Comparison of ENCODE assay signal across 8 cellular contexts in the genomic region with DNA sequence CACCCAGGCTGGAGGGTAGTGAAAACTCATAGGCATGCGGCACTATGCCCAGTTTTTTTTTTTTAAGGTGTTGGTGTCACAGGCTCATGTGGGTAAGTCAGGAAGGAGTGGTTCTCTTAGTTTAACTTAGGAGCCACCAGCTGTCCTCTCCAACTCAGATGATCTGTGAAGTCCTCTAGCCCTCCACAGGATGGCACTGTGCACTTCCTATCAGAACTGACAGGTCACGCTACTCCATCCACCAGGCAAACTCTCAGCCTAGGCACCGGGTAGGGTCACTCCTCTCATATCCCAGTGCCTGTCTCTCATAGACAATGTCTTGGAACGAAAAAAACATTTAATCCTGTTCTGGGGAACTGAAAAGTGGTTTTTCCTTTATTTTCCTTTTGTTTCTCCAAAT. TPM values are rescaled to one million over a fixed set of nuclear protein-coding genes. Genes with fewer than 3 reads are reported as not detected.
A peak's percentile ranks its signal among the peaks of the same experiment; 100 is the strongest.
DNase-seq lines count a peak whose midpoint lies in the region; ATAC-seq, FAIRE-seq and TF ChIP-seq lines count a peak whose summit lies in the region.

No MANE protein-coding gene starts in this region.

- peak; percentile 97 for ATAC-seq in CD4-positive, alpha-beta T cell (ENCODE audit: poor library complexity)
- ATAC-seq in HepG2 (peak; percentile 95), HG03432 (IDR thresholded peaks at IDR 0.05; ENCODE audit: unreplicated experiment) (no peak)

- no peak overlapping the region for H3K27ac Mint-ChIP-seq in CD4-positive, alpha-beta T cell
- no peak overlapping the region for H3K27ac Mint-ChIP-seq in type B pancreatic cell

- H3K4me3 Mint-ChIP-seq in CD4-positive, alpha-beta T cell: no peak overlapping the region
- H3K4me3 Mint-ChIP-seq in type B pancreatic cell: no peak overlapping the region

- TF ChIP-seq EP300 in HepG2 (IDR thresholded peaks at IDR 0.05; ENCODE audit: low read depth in 2 of 2, low read length in 2 of 2) (no peak), HepG2 (CRISPR knock-in tag; IDR thresholded peaks at IDR 0.05; ENCODE audit: borderline replicate concordance) (no peak)

- no peak overlapping the region for H3K27ac ChIP-seq in CD4-positive, alpha-beta T cell (ENCODE audit: low read depth, low read length)
- no peak overlapping the region for H3K27ac ChIP-seq in HEK293 (ENCODE audit: extremely low read depth, low read depth, low read length)
- H3K27ac ChIP-seq in SU-DHL-6 (ENCODE audit: low read depth, low read length): no peak overlapping the region
- H3K27ac ChIP-seq in HepG2 (ENCODE audit: extremely low read length, insufficient read depth, low read length): no peak overlapping the region

- no peaks in the 10 kb centered on the region for H3K27me3 Mint-ChIP-seq in CD4-positive, alpha-beta T cell
- no peaks in the 10 kb centered on the region for H3K27me3 Mint-ChIP-seq in type B pancreatic cell

- TF ChIP-seq RAD21 in HepG2 (CRISPR knock-in tag; IDR thresholded peaks at IDR 0.05): no peak; the same call in 1 of the 2 replicates

- H3K9ac ChIP-seq in SU-DHL-6 (ENCODE audit: low read length) (no peak overlapping the region), HepG2 (ENCODE audit: insufficient read depth, low read depth, low read length) (no peak overlapping the region)

- H3K4me1 Mint-ChIP-seq in CD4-positive, alpha-beta T cell (ENCODE audit: low read depth): peaks cover 38% of the 10 kb centered on the region
- no peaks in the 10 kb centered on the region for H3K4me1 Mint-ChIP-seq in type B pancreatic cell (ENCODE audit: unreplicated experiment)

- peak; percentile 25 to 55 (median 36) for DNase-seq in CD4-positive, alpha-beta T cell
- peak; percentile 47 for DNase-seq in bronchial epithelial cell (ENCODE audit: low read depth)
- DNase-seq in HepG2 (ENCODE audit: low spot score): peak; percentile 50
- no peak for DNase-seq in type B pancreatic cell (ENCODE audit: extremely low spot score, unreplicated experiment)
- no peak for DNase-seq in T1000 (lab: John Stamatoyannopoulos, UW)

- CTCF ChIA-PET in CD4-positive, alpha-beta T cell (lab: Charles Lee): interaction anchor here (0.6 to 3.3 kb wide), 9 partner anchors 8 to 443 kb away, joined by 3 to 30 read pairs (median 5); a partner anchor contains a TSS
- CTCF ChIA-PET in HEK293 (lab: Yijun Ruan, JAX): interaction anchor here (0.6 to 2.1 kb wide), 9 partner anchors 10 to 668 kb away, joined by 3 to 17 read pairs (median 3); a partner anchor contains a TSS
- CTCF ChIA-PET in HepG2 (lab: Yijun Ruan, JAX; ENCODE audit: low intra/inter-chr PET ratio, low total read pairs): interaction anchor here (1.0 to 2.0 kb wide), 2 partner anchors 45 to 116 kb away, joined by 3 to 8 read pairs; no protein-coding TSS in a partner anchor

- H3K4me2 ChIP-seq in SU-DHL-6 (ENCODE audit: low read depth, low read length, poor library complexity, severe bottlenecking) (no peak overlapping the region), HepG2 (ENCODE audit: low read depth, low read length) (no peak overlapping the region)

- in situ Hi-C loops in HepG2 (cut with HindIII; ENCODE audit: extremely low pct_ligation_motif_present, low pct_unique_long_range_greater_than_20kb): loop anchor here (5.0 kb wide), 1 partner anchor 47 kb away; no protein-coding TSS in a partner anchor

- peaks cover 13 to 89% of the 10 kb centered on the region in 2 experiments for H3K36me3 ChIP-seq in HEK293 (ENCODE audit: control insufficient read depth in 2 of 2, insufficient read depth in 1 of 2, low read length in 2 of 2)
- peaks cover 80% of the 10 kb centered on the region for H3K36me3 ChIP-seq in SU-DHL-6 (ENCODE audit: low read length)
- H3K36me3 ChIP-seq in bronchial epithelial cell (ENCODE audit: control insufficient read depth, insufficient read depth, low read length): peaks cover 33% of the 10 kb centered on the region
- H3K36me3 ChIP-seq in HepG2 (replicated peaks in 1 of 2; ENCODE audit: control insufficient read depth in 1 of 2, insufficient read depth in 2 of 2, low read length in 2 of 2): peaks cover 34 to 87% of the 10 kb centered on the region in 2 experiments

- H3K36me3 Mint-ChIP-seq in CD4-positive, alpha-beta T cell (ENCODE audit: low read depth): peaks cover 89% of the 10 kb centered on the region
- peaks cover 28% of the 10 kb centered on the region for H3K36me3 Mint-ChIP-seq in type B pancreatic cell

- no TSS peak for BruUV-seq in HepG2 (replicated peaks; lab: Mats Ljungman, UMichigan)

- no peaks in the 10 kb centered on the region for H3K9me3 ChIP-seq in CD4-positive, alpha-beta T cell (ENCODE audit: control insufficient read depth, low read length)
- H3K9me3 ChIP-seq in HEK293 (ENCODE audit: control insufficient read depth, insufficient read depth, low read depth, low read length): no peaks in the 10 kb centered on the region
- H3K9me3 ChIP-seq in SU-DHL-6 (ENCODE audit: insufficient read depth, low read length): no peaks in the 10 kb centered on the region
- H3K9me3 ChIP-seq in HepG2 (ENCODE audit: low read length): no peaks in the 10 kb centered on the region

- POLR2A ChIA-PET in CD4-positive, alpha-beta T cell (lab: Charles Lee): interaction anchor here (0.6 to 2.0 kb wide), 7 partner anchors 14 to 882 kb away, joined by 3 to 14 read pairs (median 4); a partner anchor contains a TSS
- POLR2A ChIA-PET in HEK293 (lab: Yijun Ruan, JAX): interaction anchor here (0.7 to 1.0 kb wide), 3 partner anchors 14 to 30 kb away, joined by 3 to 4 read pairs (median 3); a partner anchor contains a TSS
- POLR2A ChIA-PET in HepG2 (lab: Yijun Ruan, JAX): no interaction called here

- H4K20me1 ChIP-seq in SU-DHL-6 (ENCODE audit: low read depth, low read length) (peaks cover 38% of the 10 kb centered on the region), HepG2 (ENCODE audit: insufficient read depth, low read length) (peaks cover 43% of the 10 kb centered on the region)

- H2AFZ ChIP-seq in SU-DHL-6 (ENCODE audit: low read depth, low read length, severe bottlenecking) (no peak overlapping the region), HepG2 (ENCODE audit: low read length) (no peak overlapping the region)

- H3K9me2 ChIP-seq in SU-DHL-6 (replicated peaks; ENCODE audit: insufficient read depth, low read length): no peaks in the 10 kb centered on the region

- H3K4me1 ChIP-seq in HEK293 (ENCODE audit: control insufficient read depth, insufficient read depth, low read length) (no peaks in the 10 kb centered on the region), HepG2 (ENCODE audit: insufficient read depth, low read length) (peaks cover 11% of the 10 kb centered on the region)

- no peaks in the 10 kb centered on the region for H3K9me3 Mint-ChIP-seq in CD4-positive, alpha-beta T cell
- no peaks in the 10 kb centered on the region for H3K9me3 Mint-ChIP-seq in type B pancreatic cell

- peak; percentile 56 for TF ChIP-seq CTCF in CD4-positive, alpha-beta T cell (IDR thresholded peaks at IDR 0.05)
- TF ChIP-seq CTCF in HEK293 (tag by site-specific recombination; IDR thresholded peaks at IDR 0.05): 0 out of 2 replicates have a peak, but pooled peaks have one; percentile 11
- TF ChIP-seq CTCF in SU-DHL-6 (IDR thresholded peaks at IDR 0.05; ENCODE audit: insufficient read depth, low read length, poor library complexity, severe bottlenecking): peak; percentile 36
- TF ChIP-seq CTCF in bronchial epithelial cell (IDR thresholded peaks at IDR 0.05; ENCODE audit: insufficient read depth, low read length, severe bottlenecking): peak; percentile 60
- TF ChIP-seq CTCF in HepG2 (CRISPR knock-in tag; IDR thresholded peaks at IDR 0.05): peak; percentile 70
- TF ChIP-seq CTCF in type B pancreatic cell (conservative IDR thresholded peaks at IDR 0.05): peak; percentile 65

- intact Hi-C loops in CD4-positive, alpha-beta T cell (cut with DNase I, micrococcal nuclease): loop anchor here (1.0 to 2.0 kb wide), 3 partner anchors 45 to 116 kb away; no protein-coding TSS in a partner anchor
- intact Hi-C loops in HepG2 (cut with micrococcal nuclease; ENCODE audit: unreplicated experiment): loop anchor here (1.0 kb wide), 1 partner anchor 46 kb away; no protein-coding TSS in a partner anchor

- 95% methylated on average over 4 of the region's 4 CpGs for WGBS in HepG2 (ENCODE audit: low lambda C conversion rate)

- FAIRE-seq in bronchial epithelial cell (lab: Jason Lieb, UNC) (peak; percentile 66), HepG2 (lab: Jason Lieb, UNC) (peak; percentile 52)

- 0 out of 2 replicates have a peak, but pooled peaks cover 6% of the 10 kb centered on the region for H3F3A ChIP-seq in SU-DHL-6 (ENCODE audit: insufficient read depth)

- H3K4me3 ChIP-seq in HEK293 (ENCODE audit: low read depth, low read length) (no peak overlapping the region), SU-DHL-6 (ENCODE audit: insufficient read depth, low read length, poor library complexity, severe bottlenecking) (no peak overlapping the region), bronchial epithelial cell (ENCODE audit: low read depth, low read length) (no peak overlapping the region), HepG2 (replicated peaks in 1 of 3; ENCODE audit: insufficient read depth in 1 of 3, low read depth in 2 of 3, low read length in 3 of 3) (no peak overlapping the region)

- H3K79me2 ChIP-seq in SU-DHL-6 (ENCODE audit: insufficient read depth, low read length): peaks cover 86% of the 10 kb centered on the region
- H3K79me2 ChIP-seq in HepG2 (ENCODE audit: insufficient read depth, low read length): peaks cover 85% of the 10 kb centered on the region

- H3K27me3 ChIP-seq in CD4-positive, alpha-beta T cell (ENCODE audit: control insufficient read depth, insufficient read depth, low read length): no peaks in the 10 kb centered on the region
- H3K27me3 ChIP-seq in SU-DHL-6 (ENCODE audit: low read length): no peaks in the 10 kb centered on the region
- H3K27me3 ChIP-seq in bronchial epithelial cell (ENCODE audit: control insufficient read depth, insufficient read depth, low read length): no peaks in the 10 kb centered on the region
- no peaks in the 10 kb centered on the region for H3K27me3 ChIP-seq in HepG2 (ENCODE audit: control insufficient read depth in 1 of 2, insufficient read depth in 2 of 2, low read length in 2 of 2)

- TF ChIP-seq POLR2A in HepG2 (IDR thresholded peaks at IDR 0.05; ENCODE audit: insufficient read depth in 1 of 2, low read depth in 2 of 2, low read length in 2 of 2): no peak

RNA-seq across cellular contexts. Expression of a gene that starts 16.5 kb away (rescaled TPM):
- total RNA-seq in CD4-positive, alpha-beta T cell: 100 to 1,000 TPM; 262 to 285 TPM
- total RNA-seq in bronchial epithelial cell (101 and 179 TPM in 2 replicates), HepG2 (2016; rRNA removed; fragmentation: Illumina TruSeq; extraction: Trizol) (186 and 213 TPM in 2 replicates), type B pancreatic cell (ENCODE audit: low replicate concordance) (137 and 172 TPM in 2 replicates)
- 229 and 281 TPM in 2 replicates for total RNA-seq in HepG2 (2016; cell fraction: cytosol; rRNA removed; fragmentation: Illumina TruSeq; extraction: Trizol; ENCODE audit: low read depth)
- total RNA-seq in HepG2 (2016; cell fraction: insoluble cytoplasmic fraction; rRNA removed; fragmentation: Illumina TruSeq; extraction: Trizol): 181 and 200 TPM in 2 replicates
- total RNA-seq in HepG2 (2016; cell fraction: membrane; rRNA removed; fragmentation: Illumina TruSeq; extraction: Trizol): 147 and 170 TPM in 2 replicates
- total RNA-seq in HepG2 (2016; cell fraction: nucleus; rRNA removed; fragmentation: Illumina TruSeq; extraction: Trizol): 186 and 203 TPM in 2 replicates
- 64.0 and 71.5 TPM in 2 replicates for polyA plus RNA-seq in HepG2 (2011; rRNA removed)
- polyA plus RNA-seq in HepG2 (2011; cell fraction: cytosol; rRNA removed): 60.2 and 65.1 TPM in 2 replicates
- 112 TPM in 2 replicates for polyA plus RNA-seq in HepG2 (2011; cell fraction: nucleus; rRNA removed)
- polyA plus RNA-seq in HepG2 (2012): 74.7 and 106 TPM in 2 replicates
- 32.0 and 34.1 TPM in 2 replicates for polyA plus RNA-seq in HepG2 (2016; cell fraction: cytosol; fragmentation: Illumina TruSeq; extraction: Trizol; ENCODE audit: low read depth)
- polyA plus RNA-seq in HepG2 (2016; cell fraction: insoluble cytoplasmic fraction; fragmentation: Illumina TruSeq; extraction: Trizol; ENCODE audit: low read depth): 187 and 197 TPM in 2 replicates
- polyA plus RNA-seq in HepG2 (2016; cell fraction: membrane; fragmentation: Illumina TruSeq; extraction: Trizol; ENCODE audit: low read depth): 60.2 and 61.8 TPM in 2 replicates
- 171 and 202 TPM in 2 replicates for polyA plus RNA-seq in HepG2 (2016; cell fraction: nucleus; fragmentation: Illumina TruSeq; extraction: Trizol; ENCODE audit: insufficient read depth, low read depth)
- 61.7 and 117 TPM in 2 replicates for polyA minus RNA-seq in HepG2 (2011; rRNA and poly(A)+ RNA removed; ENCODE audit: low replicate concordance)
- polyA minus RNA-seq in HepG2 (2011; cell fraction: cytosol; rRNA and poly(A)+ RNA removed): 46.9 and 61.0 TPM in 2 replicates
- polyA minus RNA-seq in HepG2 (2011; cell fraction: nucleus; rRNA and poly(A)+ RNA removed): 150 and 156 TPM in 2 replicates

RNA-seq across cellular contexts. Expression of a gene that starts 46.4 kb away (rescaled TPM):
- total RNA-seq in CD4-positive, alpha-beta T cell: 1 to 10 TPM; 1.1 to 1.3 TPM
- total RNA-seq in bronchial epithelial cell (5.0 and 11.9 TPM in 2 replicates), HepG2 (2016; rRNA removed; fragmentation: Illumina TruSeq; extraction: Trizol) (0.36 and 0.55 TPM in 2 replicates), type B pancreatic cell (ENCODE audit: low replicate concordance) (3.7 and 14.2 TPM in 2 replicates)
- total RNA-seq in HepG2 (2016; cell fraction: cytosol; rRNA removed; fragmentation: Illumina TruSeq; extraction: Trizol; ENCODE audit: low read depth): 0.40 TPM in 1 of 2 replicates, not detected in the other
- total RNA-seq in HepG2 (2016; cell fraction: insoluble cytoplasmic fraction; rRNA removed; fragmentation: Illumina TruSeq; extraction: Trizol): 0.27 and 0.56 TPM in 2 replicates
- total RNA-seq in HepG2 (2016; cell fraction: membrane; rRNA removed; fragmentation: Illumina TruSeq; extraction: Trizol): 0.31 and 0.65 TPM in 2 replicates
- total RNA-seq in HepG2 (2016; cell fraction: nucleus; rRNA removed; fragmentation: Illumina TruSeq; extraction: Trizol): not detected in 2 replicates
- 0.78 and 1.5 TPM in 2 replicates for polyA plus RNA-seq in HepG2 (2011; rRNA removed)
- 2.2 and 3.8 TPM in 2 replicates for polyA plus RNA-seq in HepG2 (2011; cell fraction: cytosol; rRNA removed)
- polyA plus RNA-seq in HepG2 (2011; cell fraction: nucleus; rRNA removed): 3.7 and 3.9 TPM in 2 replicates
- polyA plus RNA-seq in HepG2 (2012): 1.5 and 2.9 TPM in 2 replicates
- polyA plus RNA-seq in HepG2 (2016; cell fraction: cytosol; fragmentation: Illumina TruSeq; extraction: Trizol; ENCODE audit: low read depth): 1.1 and 1.5 TPM in 2 replicates
- 2.2 and 2.4 TPM in 2 replicates for polyA plus RNA-seq in HepG2 (2016; cell fraction: insoluble cytoplasmic fraction; fragmentation: Illumina TruSeq; extraction: Trizol; ENCODE audit: low read depth)
- polyA plus RNA-seq in HepG2 (2016; cell fraction: membrane; fragmentation: Illumina TruSeq; extraction: Trizol; ENCODE audit: low read depth): 1.2 and 1.5 TPM in 2 replicates
- polyA plus RNA-seq in HepG2 (2016; cell fraction: nucleus; fragmentation: Illumina TruSeq; extraction: Trizol; ENCODE audit: insufficient read depth, low read depth): 2.0 and 2.5 TPM in 2 replicates
- 1.2 and 12.9 TPM in 2 replicates for polyA minus RNA-seq in HepG2 (2011; rRNA and poly(A)+ RNA removed; ENCODE audit: low replicate concordance)
- 0.88 and 1.4 TPM in 2 replicates for polyA minus RNA-seq in HepG2 (2011; cell fraction: cytosol; rRNA and poly(A)+ RNA removed)
- polyA minus RNA-seq in HepG2 (2011; cell fraction: nucleus; rRNA and poly(A)+ RNA removed): 0.64 and 0.87 TPM in 2 replicates

Comparison
In these comparisons a context has a peak if more than half of its experiments do, and no peak if none do; other contexts are left out.
1. DNase-seq: peak in CD4-positive, alpha-beta T cell (10 of 10), bronchial epithelial cell (single experiment) and HepG2 (single experiment); none in type B pancreatic cell (single experiment) and T1000 (single experiment).
2. CTCF ChIP-seq: peak in every context shown above with its lines; median percentile 70 in HepG2; 65 in type B pancreatic cell; 60 in bronchial epithelial cell; 56 in CD4-positive, alpha-beta T cell; 36 in SU-DHL-6; 11 in HEK293.